Comparison of ENCODE assay signal across 2 cellular contexts in the genomic region with DNA sequence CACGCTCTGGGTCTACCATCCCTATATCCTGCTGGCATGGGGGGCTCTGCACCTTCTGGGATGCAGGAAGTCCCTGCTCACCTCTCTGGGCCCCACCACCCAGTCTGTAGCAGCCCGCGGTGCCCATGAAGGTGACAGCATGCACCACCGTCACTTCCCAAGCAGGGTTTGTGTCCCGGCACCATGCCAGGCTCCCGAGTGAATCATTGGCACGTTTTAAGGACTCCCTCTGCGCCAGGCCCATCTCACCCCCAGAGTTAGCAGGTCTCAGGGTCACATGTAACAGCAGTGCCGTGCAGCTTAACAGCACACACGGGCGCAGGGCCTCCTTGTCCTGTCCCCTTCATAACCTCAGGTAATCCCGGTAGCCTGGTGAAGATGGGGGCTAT.
A peak's percentile ranks its signal among the peaks of the same experiment; 100 is the strongest.
TF ChIP-seq lines count a peak whose summit lies in the region.

No MANE protein-coding gene starts in this region.

TF ChIP-seq in GM12891, 5 proteins besides CTCF, POLR2A, EP300 and RAD21:
- TF ChIP-seq POLR2AphosphoS5 (IDR thresholded peaks at IDR 0.05; ENCODE audit: low read depth, low read length) (no peak), SPI1 (IDR thresholded peaks at IDR 0.05; ENCODE audit: low read depth, low read length) (no peak), POU2F2 (IDR thresholded peaks at IDR 0.05; ENCODE audit: low read depth, low read length) (no peak), PAX5 (IDR thresholded peaks at IDR 0.05; ENCODE audit: insufficient read depth, low read length, severe bottlenecking) (no peak), TAF1 (IDR thresholded peaks at IDR 0.05; ENCODE audit: low read depth, low read length) (no peak)

TF ChIP-seq in K562, 482 proteins besides CTCF, POLR2A, EP300 and RAD21:
- TF ChIP-seq SP2 (IDR thresholded peaks at IDR 0.05; ENCODE audit: extremely low read depth, low read depth, low read length, poor library complexity, severe bottlenecking) (no peak), ZNF644 (tag; IDR thresholded peaks at IDR 0.05; ENCODE audit: low read depth) (no peak), POLR2G (IDR thresholded peaks at IDR 0.05; ENCODE audit: low read depth, low read length) (0 out of 2 replicates have a peak, but pooled peaks have one; percentile 11)
TF ChIP-seq in K562: peak in this region for 1.
